8 cellular contexts compared by ENCODE assay signal in genomic region chr13:99916366-99917103, GRCh38.
DNase-seq lines count a peak whose midpoint lies in the region; ATAC-seq and TF ChIP-seq lines count a peak whose summit lies in the region.

No MANE protein-coding gene starts in this region.

- H3K36me3 Mint-ChIP-seq in stimulated activated naive B cell treated with anti-CD40 and anti-IgM and Interleukin-4, amounts not matched to agents 10 μg/mL and 1 μg/mL and 100 μg/mL, for 72 hours = peaks cover 0 to 3% of the 10 kb centered on the region in 2 donors

- peaks cover 38 to 49% of the 10 kb centered on the region in 2 donors for H3K27me3 Mint-ChIP-seq in stimulated activated naive B cell treated with anti-CD40 and anti-IgM and Interleukin-4, amounts not matched to agents 10 μg/mL and 1 μg/mL and 100 μg/mL, for 72 hours

- peak; percentile 98 for TF ChIP-seq CTCF in astrocyte of the cerebellum (IDR thresholded peaks at IDR 0.05; ENCODE audit: low read depth, low read length, missing control alignments)

- in situ Hi-C loops in astrocyte of the cerebellum (cut with HindIII; ENCODE audit: low sequenced_read_pairs) = no loop called here

- H3K4me1 Mint-ChIP-seq in stimulated activated naive B cell treated with anti-CD40 and anti-IgM and Interleukin-4, amounts not matched to agents 10 μg/mL and 1 μg/mL and 100 μg/mL, for 72 hours = peaks cover 0 to 2% of the 10 kb centered on the region in 2 donors

- no peak overlapping the region for H3K4me3 ChIP-seq in astrocyte of the cerebellum (ENCODE audit: low read depth, low read length)

- H3K9me3 Mint-ChIP-seq in stimulated activated naive B cell treated with anti-CD40 and anti-IgM and Interleukin-4, amounts not matched to agents 10 μg/mL and 1 μg/mL and 100 μg/mL, for 72 hours = no peaks in the 10 kb centered on the region

- no peak overlapping the region for H3K4me3 Mint-ChIP-seq in stimulated activated naive B cell treated with anti-CD40 and anti-IgM and Interleukin-4, amounts not matched to agents 10 μg/mL and 1 μg/mL and 100 μg/mL, for 72 hours

- no peak overlapping the region for H3K27ac Mint-ChIP-seq in stimulated activated naive B cell treated with anti-CD40 and anti-IgM and Interleukin-4, amounts not matched to agents 10 μg/mL and 1 μg/mL and 100 μg/mL, for 72 hours

- peak; percentile 76 for ATAC-seq in GM18520 (IDR thresholded peaks at IDR 0.05; ENCODE audit: unreplicated experiment)
- peak; percentile 81 for ATAC-seq in HG03378 (IDR thresholded peaks at IDR 0.05; ENCODE audit: unreplicated experiment)
- peak; percentile 78 for ATAC-seq in stimulated activated naive B cell treated with anti-CD40 and anti-IgM and Interleukin-4, amounts not matched to agents 10 μg/mL and 1 μg/mL and 100 μg/mL, for 72 hours (replicated peaks)
- ATAC-seq in GM21786 (IDR thresholded peaks at IDR 0.05; ENCODE audit: unreplicated experiment) = no peak

- DNase-seq in COLO668 (lab: John Stamatoyannopoulos, UW; ENCODE audit: unreplicated experiment) (peak; percentile 57), NCI-H524 treated with DMSO at 0.1 percent for 48 hours (lab: John Stamatoyannopoulos, UW) (peak; percentile 38), astrocyte of the cerebellum (ENCODE audit: low read depth) (peak; percentile 75), iPS-NIHi11 (ENCODE audit: low spot score) (peak; percentile 84)
- no peak for DNase-seq in stimulated activated naive B cell treated with anti-CD40 and anti-IgM and Interleukin-4, amounts not matched to agents 10 μg/mL and 1 μg/mL and 100 μg/mL, for 72 hours
